ENCODE assay signal across 19 cellular contexts in the genomic region with DNA sequence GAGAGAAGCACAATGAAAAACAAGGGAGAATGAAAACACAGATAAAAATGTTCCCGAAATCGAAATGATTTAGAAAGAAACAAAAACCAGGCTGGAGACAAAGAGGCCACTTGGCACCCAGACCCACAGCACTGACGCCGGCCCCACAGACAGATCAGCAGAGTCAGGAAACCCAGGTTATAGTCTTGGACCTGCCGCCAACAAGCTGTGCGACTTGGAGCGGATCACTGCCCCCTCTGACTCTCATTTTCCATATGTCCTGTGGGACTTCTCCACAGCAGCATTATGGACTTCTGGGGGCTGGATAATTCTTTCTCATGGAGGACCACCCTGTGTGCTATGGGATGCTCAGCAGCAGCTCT.
A peak's percentile ranks its signal among the peaks of the same experiment; 100 is the strongest.
DNase-seq lines count a peak whose midpoint lies in the region; ATAC-seq and TF ChIP-seq lines count a peak whose summit lies in the region.
"Had no signal": no experiment of that assay in that cellular context is flagged by ENCODE, and none has a peak within 500 bp of the region (broad histone marks: within the 10 kb centered on the region; RNA-seq: fewer than 3 reads in every experiment).

No MANE protein-coding gene starts in this region.

- no peaks in the 10 kb centered on the region for H4K20me1 ChIP-seq in H9 (ENCODE audit: control insufficient read depth, insufficient read depth, insufficient read length)

- no peaks in the 10 kb centered on the region for H3K23me2 ChIP-seq in H9 (ENCODE audit: insufficient read length, low read depth, low read length, poor library complexity, severe bottlenecking)

- H3K4ac ChIP-seq in H9 (ENCODE audit: low read depth, low read length): no peak overlapping the region

- in situ Hi-C loops in Panc1 (cut with HindIII; ENCODE audit: low pct_unique_long_range_greater_than_20kb, low sequenced_read_pairs): no loop called here

- H4K5ac ChIP-seq in H9 (ENCODE audit: insufficient read length, low read depth, low read length): no peak overlapping the region

- H3T11ph ChIP-seq in H9 (ENCODE audit: low read length): no peak overlapping the region

- no peak overlapping the region for H3K4me3 ChIP-seq in Panc1 (ENCODE audit: low read depth in 2 of 2, low read length in 2 of 2)
- H3K4me3 ChIP-seq in prostate gland: no peak overlapping the region

- H3K9me3 ChIP-seq in H9 (ENCODE audit: control insufficient read depth, low read depth, low read length) (no peaks in the 10 kb centered on the region), Panc1 (ENCODE audit: control insufficient read depth, insufficient read depth, low read depth, low read length) (no peaks in the 10 kb centered on the region), prostate gland (no peaks in the 10 kb centered on the region)

- H3K27ac Mint-ChIP-seq in H9: peak overlapping the region in 2 of 3 experiments; percentile 7 to 21; a peak in 1 of 7 replicates
- no peak overlapping the region for H3K27ac Mint-ChIP-seq in stimulated activated effector memory CD8-positive, alpha-beta T cell treated with anti-CD3 and anti-CD28 coated beads, Interleukin-12 subunit alpha, Interleukin-12 subunit beta, amount 100 ng/mL, for 72 hours
- H3K27ac Mint-ChIP-seq: HFFc6 had no signal

- H3K4me1 Mint-ChIP-seq in H9: peaks cover 8 to 16% of the 10 kb centered on the region in 2 experiments
- H3K4me1 Mint-ChIP-seq in stimulated activated effector memory CD8-positive, alpha-beta T cell treated with anti-CD3 and anti-CD28 coated beads, Interleukin-12 subunit alpha, Interleukin-12 subunit beta, amount 100 ng/mL, for 72 hours: peaks cover 18% of the 10 kb centered on the region

- CTCF ChIA-PET in Panc1 (lab: Charles Lee): no interaction called here

- H2AFZ ChIP-seq in H9 (ENCODE audit: low read length): no peak overlapping the region

- peaks cover 11 to 21% of the 10 kb centered on the region in 2 experiments for H3K9me3 Mint-ChIP-seq in H9
- no peaks in the 10 kb centered on the region for H3K9me3 Mint-ChIP-seq in stimulated activated effector memory CD8-positive, alpha-beta T cell treated with anti-CD3 and anti-CD28 coated beads, Interleukin-12 subunit alpha, Interleukin-12 subunit beta, amount 100 ng/mL, for 72 hours
- H3K9me3 Mint-ChIP-seq: HFFc6 had no signal

- no peak overlapping the region for H2AK5ac ChIP-seq in H9 (ENCODE audit: insufficient read length, low read length)

- no peaks in the 10 kb centered on the region; the same call in 1 of the 2 replicates for H3K4me1 ChIP-seq in H9 (ENCODE audit: insufficient read depth, low read length)
- peaks cover 4% of the 10 kb centered on the region; the same call in 1 of the 2 replicates for H3K4me1 ChIP-seq in Panc1 (ENCODE audit: control insufficient read depth, insufficient read depth, low read length)
- no peaks in the 10 kb centered on the region for H3K4me1 ChIP-seq in prostate gland (replicated peaks)

- no peak overlapping the region for H3K18ac ChIP-seq in H9 (ENCODE audit: insufficient read length, low read depth, low read length)

- H3K9ac ChIP-seq in H9 (ENCODE audit: extremely low read depth, insufficient read length, low read length): no peak overlapping the region

- no peak overlapping the region for H4K91ac ChIP-seq in H9 (ENCODE audit: insufficient read length, low read depth, low read length)

- no peaks in the 10 kb centered on the region for H3K79me1 ChIP-seq in H9 (ENCODE audit: insufficient read depth, low read depth, low read length, poor library complexity, severe bottlenecking)

- no peak overlapping the region for H4K8ac ChIP-seq in H9 (replicated peaks; ENCODE audit: insufficient read length, low read depth, low read length)

- no peak overlapping the region for H3K56ac ChIP-seq in H9 (ENCODE audit: insufficient read length, low read depth, low read length)

- H3K27ac ChIP-seq in H9 (ENCODE audit: insufficient read length, low read depth, low read length) (no peak overlapping the region), Panc1 (ENCODE audit: low read length) (no peak overlapping the region), prostate gland (peak overlapping the region; percentile 1 to 46)
- H3K27ac ChIP-seq: C4-2B had no signal

- no peak overlapping the region for H2BK12ac ChIP-seq in H9 (ENCODE audit: insufficient read length, low read depth, low read length)

- POLR2A ChIA-PET in Panc1 (lab: Charles Lee): no interaction called here

- H3K27me3 Mint-ChIP-seq in H9 (ENCODE audit: low read depth): peaks cover 14% of the 10 kb centered on the region

- H3K36me3 ChIP-seq in Panc1 (ENCODE audit: control insufficient read depth, insufficient read depth, low read length) (no peaks in the 10 kb centered on the region), prostate gland (no peaks in the 10 kb centered on the region)

- H3K4me2 ChIP-seq in H9 (ENCODE audit: insufficient read depth, insufficient read length, low read length): no peak overlapping the region

- no peak overlapping the region for H2BK120ac ChIP-seq in H9 (ENCODE audit: low read depth, low read length, poor library complexity, severe bottlenecking)

- H2BK20ac ChIP-seq in H9 (ENCODE audit: low read depth, low read length, poor library complexity, severe bottlenecking): no peak overlapping the region

- intact Hi-C loops in Panc1 (cut with micrococcal nuclease; ENCODE audit: unreplicated experiment): no loop called here
- intact Hi-C loops in prostate gland (cut with DNase I): no loop called here

- TF ChIP-seq CTCF in H9 (conservative IDR thresholded peaks at IDR 0.05) (no peak), Panc1 (IDR thresholded peaks at IDR 0.05) (no peak), prostate gland (IDR thresholded peaks at IDR 0.05) (no peak)

- peaks cover 4 to 16% (median 7%) of the 10 kb centered on the region in 3 experiments; a peak in 4 of 7 replicates for H3K36me3 Mint-ChIP-seq in H9 (ENCODE audit: insufficient read depth in 1 of 3, low read depth in 3 of 3)
- peaks cover 20% of the 10 kb centered on the region for H3K36me3 Mint-ChIP-seq in stimulated activated effector memory CD8-positive, alpha-beta T cell treated with anti-CD3 and anti-CD28 coated beads, Interleukin-12 subunit alpha, Interleukin-12 subunit beta, amount 100 ng/mL, for 72 hours

- DNase-seq in H9: no peak
- DNase-seq in Panc1 (ENCODE audit: low read depth, low spot score): no peak
- peak; percentile 18 to 38 for DNase-seq in dermis microvascular lymphatic vessel endothelial cell (ENCODE audit: low read depth in 2 of 2)
- no peak for DNase-seq in prostate gland (ENCODE audit: low spot score)
- no peak for DNase-seq in stimulated activated effector memory CD8-positive, alpha-beta T cell treated with anti-CD3 and anti-CD28 coated beads, Interleukin-12 subunit alpha, Interleukin-12 subunit beta, amount 100 ng/mL, for 72 hours (ENCODE audit: low spot score in 2 of 2)
- no peak for DNase-seq in activated gamma-delta T cell treated with Interleukin-2 at 50 U/mL for 16 hours
- DNase-seq in activated CD8-positive, alpha-beta memory T cell treated with anti-CD3 and anti-CD28 coated beads, Interleukin-2, amount 50 U/mL, for 48 hours: no peak
- DNase-seq: ACHN, DMS79 treated with DMSO at 0.1 percent for 48 hours, HFFc6, KBM-7, MV-4-11, NCI-H1417 treated with DMSO at 0.1 percent for 48 hours, NCI-H187 treated with DMSO at 0.1 percent for 48 hours, NCI-H345, NCI-H524 treated with DMSO at 0.1 percent for 48 hours, RPMI8226, SIG-M5 had no signal

- H3K27me3 ChIP-seq in H9 (ENCODE audit: insufficient read depth, low read length) (no peaks in the 10 kb centered on the region), Panc1 (ENCODE audit: control insufficient read depth, insufficient read depth, low read length) (no peaks in the 10 kb centered on the region), prostate gland (replicated peaks; ENCODE audit: insufficient read depth) (no peaks in the 10 kb centered on the region)

- no peak overlapping the region for H2BK15ac ChIP-seq in H9 (ENCODE audit: low read depth, low read length)

- no peak overlapping the region for H3K14ac ChIP-seq in H9 (ENCODE audit: insufficient read depth, low read length)

- WGBS in H9 (ENCODE audit: extremely low coverage, insufficient read length, low lambda C conversion rate): no CpG with 5 or more reads among the region's 7 CpGs
- WGBS in prostate gland: 16% methylated on average over 7 of the region's 7 CpGs

- no peaks in the 10 kb centered on the region for H3K79me2 ChIP-seq in H9 (ENCODE audit: insufficient read depth, low read length)

- H2BK5ac ChIP-seq in H9 (ENCODE audit: insufficient read length, low read length): no peak overlapping the region

- TF ChIP-seq POLR2A in prostate gland (IDR thresholded peaks at IDR 0.05): no peak

- H3K23ac ChIP-seq in H9 (ENCODE audit: insufficient read length, low read depth, low read length): no peak overlapping the region

- H3K4me3 Mint-ChIP-seq in H9: no peak overlapping the region
- no peak overlapping the region for H3K4me3 Mint-ChIP-seq in stimulated activated effector memory CD8-positive, alpha-beta T cell treated with anti-CD3 and anti-CD28 coated beads, Interleukin-12 subunit alpha, Interleukin-12 subunit beta, amount 100 ng/mL, for 72 hours
- H3K4me3 Mint-ChIP-seq: HFFc6 had no signal

- BruUV-seq in Panc1 (replicated peaks; lab: Mats Ljungman, UMichigan): no TSS peak

- peak; percentile 22; the same call in 1 of the 2 replicates for ATAC-seq in Panc1
- no peak for ATAC-seq in stimulated activated effector memory CD8-positive, alpha-beta T cell treated with anti-CD3 and anti-CD28 coated beads, Interleukin-12 subunit alpha, Interleukin-12 subunit beta, amount 100 ng/mL, for 72 hours

Comparison
In these comparisons a context has a peak if more than half of its experiments do, and no peak if none do; other contexts are left out.
1. DNase-seq: peak in dermis microvascular lymphatic vessel endothelial cell (2 of 2); none in H9 (single experiment), Panc1 (single experiment), prostate gland (single experiment), stimulated activated effector memory CD8-positive, alpha-beta T cell treated with anti-CD3 and anti-CD28 coated beads, Interleukin-12 subunit alpha, Interleukin-12 subunit beta, amount 100 ng/mL, for 72 hours (0 of 2), activated gamma-delta T cell treated with Interleukin-2 at 50 U/mL for 16 hours (single experiment) and activated CD8-positive, alpha-beta memory T cell treated with anti-CD3 and anti-CD28 coated beads, Interleukin-2, amount 50 U/mL, for 48 hours (single experiment).
2. H3K27ac ChIP-seq: peak in prostate gland (2 of 2); none in H9 (single experiment) and Panc1 (single experiment).